Comparison of ENCODE assay signal across 18 cellular contexts in the genomic region with DNA sequence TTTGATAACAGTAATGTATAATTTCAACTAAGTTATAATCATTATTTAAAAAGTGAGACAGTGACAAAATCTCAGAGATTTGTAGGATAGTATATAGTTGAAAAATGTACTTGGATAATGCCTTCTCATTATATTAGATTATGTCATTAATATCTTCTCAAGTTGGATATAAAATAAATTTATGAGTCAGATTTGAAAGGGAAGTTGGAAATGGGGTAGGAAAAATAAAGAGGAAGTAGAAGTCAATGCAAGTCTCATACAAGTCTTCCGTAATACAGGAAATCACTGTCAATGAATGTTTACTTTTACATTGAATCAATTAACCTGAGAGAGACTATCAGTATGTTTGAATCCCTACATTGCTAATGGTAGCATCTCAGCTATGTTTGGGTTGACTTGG.
"Had no signal": no experiment of that assay in that cellular context is flagged by ENCODE, and none has a peak within 500 bp of the region (broad histone marks: within the 10 kb centered on the region; RNA-seq: fewer than 3 reads in every experiment).

No MANE protein-coding gene starts in this region.

- ATAC-seq: esophagus mucosa; heart left ventricle; left colon; left ventricle myocardium superior; psoas muscle; right lobe of liver; stimulated activated effector memory CD8-positive, alpha-beta T cell treated with anti-CD3 and anti-CD28 coated beads, Interleukin-12 subunit alpha, Interleukin-12 subunit beta, amount 100 ng/mL, for 72 hours; upper lobe of right lung had no signal

- DNase-seq: dorsolateral prefrontal cortex; effector CD8-positive, alpha-beta T cell; heart left ventricle; hippocampal formation; left colon; left ventricle myocardium superior; mesenchymal stem cell; naive B cell; occipital lobe; psoas muscle; retina; right lobe of liver; stimulated activated CD4-positive, alpha-beta T cell treated with anti-CD3 and anti-CD28 coated beads, Interleukin-4, amount 100 ng/mL, for 1 hour; stimulated activated CD8-positive, alpha-beta memory T cell treated with anti-CD3 and anti-CD28 coated beads, Interleukin-4, amount 100 ng/mL, for 48 hours; tibial artery; upper lobe of right lung had no signal
